Comparison of ENCODE assay signal across 12 cellular contexts in genomic region chr4:17561195-17561909, GRCh38. TPM values are rescaled to one million over a fixed set of nuclear protein-coding genes. Genes with fewer than 3 reads are reported as not detected.
DNase-seq lines count a peak whose midpoint lies in the region; ATAC-seq, FAIRE-seq and TF ChIP-seq lines count a peak whose summit lies in the region.
"Had no signal": no experiment of that assay in that cellular context is flagged by ENCODE, and none has a peak within 500 bp of the region (broad histone marks: within the 10 kb centered on the region; RNA-seq: fewer than 3 reads in every experiment).

No MANE protein-coding gene starts in this region.

- no peak for ATAC-seq in pancreas

- no peaks in the 10 kb centered on the region for H3K36me3 ChIP-seq in trophoblast cell (ENCODE audit: control insufficient read depth in 1 of 2, insufficient read depth in 2 of 2, low read length in 2 of 2)
- no peaks in the 10 kb centered on the region for H3K36me3 ChIP-seq in pancreas
- H3K36me3 ChIP-seq: adrenal gland had no signal

- H3K79me2 ChIP-seq in trophoblast cell (ENCODE audit: control insufficient read depth, insufficient read depth, low read length, poor library complexity), result no peaks in the 10 kb centered on the region

- H3K79me1 ChIP-seq in trophoblast cell (ENCODE audit: low read length), result no peaks in the 10 kb centered on the region

- FAIRE-seq in pancreas (lab: Jason Lieb, UNC), result no peak
- FAIRE-seq: small intestine had no signal

- H3K27me3 Mint-ChIP-seq in type B pancreatic cell, result no peaks in the 10 kb centered on the region

- H3K4me1 ChIP-seq in trophoblast cell (ENCODE audit: control insufficient read depth in 1 of 2, insufficient read depth in 2 of 2, low read length in 2 of 2) (no peaks in the 10 kb centered on the region), pancreas (no peaks in the 10 kb centered on the region)
- H3K4me1 ChIP-seq: adrenal gland had no signal

- no peaks in the 10 kb centered on the region for H3K9me3 Mint-ChIP-seq in type B pancreatic cell
- H3K9me3 Mint-ChIP-seq: T-helper 1 cell treated with Interleukin-12 subunit alpha and Interleukin-12 subunit beta and Interleukin-4 antibody, amounts not matched to agents 30 μg/mL and 1 μg/mL, for 36 hours had no signal

- H3K27ac ChIP-seq in coronary artery, result no peak overlapping the region
- H3K27ac ChIP-seq in trophoblast cell (ENCODE audit: low read depth, low read length), result no peak overlapping the region
- no peak overlapping the region for H3K27ac ChIP-seq in pancreas
- H3K27ac ChIP-seq: adrenal gland had no signal

- in situ Hi-C loops in G401 (cut with HindIII; ENCODE audit: low sequenced_read_pairs), result no loop called here

- H3K23ac ChIP-seq in trophoblast cell (ENCODE audit: low read length), result no peak overlapping the region

- H3K36me3 Mint-ChIP-seq in type B pancreatic cell, result no peaks in the 10 kb centered on the region

- intact Hi-C loops in pancreas (cut with DNase I), result no loop called here

- H2BK120ac ChIP-seq in trophoblast cell (ENCODE audit: insufficient read depth, low read length, poor library complexity), result no peak overlapping the region

- no peak overlapping the region for H3K4ac ChIP-seq in trophoblast cell (ENCODE audit: low read depth, low read length)

- H3K9ac ChIP-seq in trophoblast cell (ENCODE audit: low read length), result no peak overlapping the region

- H3K27ac Mint-ChIP-seq in type B pancreatic cell, result no peak overlapping the region
- H3K27ac Mint-ChIP-seq: T-helper 1 cell treated with Interleukin-12 subunit alpha and Interleukin-12 subunit beta and Interleukin-4 antibody, amounts not matched to agents 30 μg/mL and 1 μg/mL, for 36 hours had no signal

- no peak overlapping the region for H3K14ac ChIP-seq in trophoblast cell (ENCODE audit: low read length)

- TF ChIP-seq CTCF in coronary artery (IDR thresholded peaks at IDR 0.05), result no peak
- TF ChIP-seq CTCF in pancreas (IDR thresholded peaks at IDR 0.05), result no peak
- TF ChIP-seq CTCF in type B pancreatic cell (conservative IDR thresholded peaks at IDR 0.05), result no peak

- H3K4me3 ChIP-seq in coronary artery (no peak overlapping the region), trophoblast cell (ENCODE audit: low read depth, low read length) (no peak overlapping the region), pancreas (no peak overlapping the region)
- H3K4me3 ChIP-seq: adrenal gland had no signal

- no peak overlapping the region for H3K4me2 ChIP-seq in trophoblast cell (ENCODE audit: low read length)

- no peak overlapping the region for H2AK5ac ChIP-seq in trophoblast cell (ENCODE audit: low read length)

- no peak overlapping the region for H2BK5ac ChIP-seq in trophoblast cell (ENCODE audit: low read depth, low read length, poor library complexity)

- DNase-seq in G401 (ENCODE audit: low spot score) (peak; percentile 43), NCI-H2171 treated with DMSO at 0.1 percent for 48 hours (lab: John Stamatoyannopoulos, UW) (peak; percentile 12), coronary artery (ENCODE audit: low spot score) (peak; percentile 38), trophoblast cell (peak; percentile 47 to 51), pancreas (no peak), NCI-H1105 treated with DMSO at 0.1 percent for 48 hours (lab: John Stamatoyannopoulos, UW) (no peak), A172 (ENCODE audit: low spot score) (no peak), type B pancreatic cell (ENCODE audit: extremely low spot score, unreplicated experiment) (no peak)
- DNase-seq: NK-92 treated with Interleukin-12 subunit alpha and Interleukin-12 subunit beta, amount 100 ng/mL, for 24 hours; small intestine had no signal

- H3K4me3 Mint-ChIP-seq in type B pancreatic cell, result no peak overlapping the region
- H3K4me3 Mint-ChIP-seq: T-helper 1 cell treated with Interleukin-12 subunit alpha and Interleukin-12 subunit beta and Interleukin-4 antibody, amounts not matched to agents 30 μg/mL and 1 μg/mL, for 36 hours had no signal

- H2BK12ac ChIP-seq in trophoblast cell (ENCODE audit: low read length), result no peak overlapping the region

- H3K9me3 ChIP-seq in trophoblast cell (ENCODE audit: insufficient read depth, low read depth, low read length), result no peaks in the 10 kb centered on the region
- H3K9me3 ChIP-seq in pancreas, result no peaks in the 10 kb centered on the region
- H3K9me3 ChIP-seq: adrenal gland had no signal

- no peak overlapping the region for H3K18ac ChIP-seq in trophoblast cell (ENCODE audit: low read length)

- H4K12ac ChIP-seq in trophoblast cell (ENCODE audit: low read depth, low read length), result no peak overlapping the region

- H3K27me3 ChIP-seq in trophoblast cell (ENCODE audit: insufficient read depth, low read length) (no peaks in the 10 kb centered on the region), pancreas (no peaks in the 10 kb centered on the region)
- H3K27me3 ChIP-seq: adrenal gland had no signal

- no peak overlapping the region for H4K8ac ChIP-seq in trophoblast cell (ENCODE audit: low read depth, low read length)

- no peaks in the 10 kb centered on the region for H3K4me1 Mint-ChIP-seq in type B pancreatic cell (ENCODE audit: unreplicated experiment)

- H4K91ac ChIP-seq in trophoblast cell (ENCODE audit: low read depth, low read length), result no peak overlapping the region

- no peak overlapping the region for H2AFZ ChIP-seq in trophoblast cell (ENCODE audit: insufficient read depth, low read length, poor library complexity)

- no CpG with 5 or more reads among the region's 8 CpGs for WGBS in trophoblast cell (ENCODE audit: extremely low coverage, insufficient coverage, insufficient read length)
- WGBS in pancreas, 2 donors, result 63 to 69% methylated on average over 8 of the region's 8 CpGs

RNA-seq across cellular contexts. Expression of gene LAP3, which starts 15.6 kb away (rescaled TPM):
- 99.8 and 163 TPM in 2 replicates for total RNA-seq in G401 (2014; rRNA removed; shearing (Covaris generic))
- 46.7 and 47.5 TPM in 2 replicates for polyA plus RNA-seq in trophoblast cell (2013)
- 10 to 100 TPM; 14.5 to 30.0 (median 19.5) TPM for total RNA-seq in pancreas
- polyA plus RNA-seq in pancreas, result 10 to 100 TPM; 10.4 to 18.3 TPM
- 62.6 and 75.3 TPM in 2 replicates for total RNA-seq in A172 (2014; rRNA removed; shearing (Covaris generic))
- total RNA-seq in type B pancreatic cell (ENCODE audit: low replicate concordance), result 41.2 and 48.9 TPM in 2 replicates

RNA-seq across cellular contexts. Expression of gene CLRN2, which starts 46.4 kb away (rescaled TPM):
- total RNA-seq in G401 (2014; rRNA removed; shearing (Covaris generic)), result not detected in 2 replicates
- polyA plus RNA-seq in trophoblast cell (2013), result not detected in 2 replicates
- total RNA-seq in pancreas (not detected), type B pancreatic cell (ENCODE audit: low replicate concordance) (not detected in 2 replicates)
- not detected for polyA plus RNA-seq in pancreas
- total RNA-seq in A172 (2014; rRNA removed; shearing (Covaris generic)), result not detected in 2 replicates
- total RNA-seq: adrenal gland had no signal
- polyA plus RNA-seq: adrenal gland, small intestine had no signal

RNA-seq across cellular contexts. Expression of gene QDPR, which starts 49.5 kb away (rescaled TPM):
- total RNA-seq in G401 (2014; rRNA removed; shearing (Covaris generic)), result 70.7 and 75.4 TPM in 2 replicates
- polyA plus RNA-seq in trophoblast cell (2013), result 20.0 and 20.7 TPM in 2 replicates
- total RNA-seq in pancreas (10 to 100 TPM; 11.4 to 20.6 (median 16.5) TPM), type B pancreatic cell (ENCODE audit: low replicate concordance) (50.2 and 52.4 TPM in 2 replicates)
- 10 to 100 TPM; 14.9 to 56.8 TPM for polyA plus RNA-seq in pancreas
- total RNA-seq in A172 (2014; rRNA removed; shearing (Covaris generic)), result 9.9 and 23.4 TPM in 2 replicates

RNA-seq across cellular contexts. Expression of gene MED28, which starts 53.1 kb away (rescaled TPM):
- total RNA-seq in G401 (2014; rRNA removed; shearing (Covaris generic)), result 46.3 and 48.4 TPM in 2 replicates
- polyA plus RNA-seq in trophoblast cell (2013), result 20.5 and 21.5 TPM in 2 replicates
- total RNA-seq in pancreas, result 10 to 100 TPM; 12.0 to 28.5 (median 15.0) TPM
- 1 to 10 TPM; 5.1 to 8.2 TPM for polyA plus RNA-seq in pancreas
- total RNA-seq in A172 (2014; rRNA removed; shearing (Covaris generic)), result 6.0 and 9.3 TPM in 2 replicates
- 79.3 and 92.5 TPM in 2 replicates for total RNA-seq in type B pancreatic cell (ENCODE audit: low replicate concordance)

Comparison
In these comparisons a context has a peak if more than half of its experiments do, and no peak if none do; other contexts are left out.
1. DNase-seq: peak in G401 (single experiment), NCI-H2171 treated with DMSO at 0.1 percent for 48 hours (single experiment), coronary artery (single experiment) and trophoblast cell (2 of 2); none in pancreas (0 of 6), NCI-H1105 treated with DMSO at 0.1 percent for 48 hours (single experiment), A172 (single experiment) and type B pancreatic cell (single experiment).